ENCODE assay signal across 27 cellular contexts in genomic region chr20:19322061-19322985, GRCh38.
"Had no signal": no experiment of that assay in that cellular context is flagged by ENCODE, and none has a peak within 500 bp of the region (broad histone marks: within the 10 kb centered on the region; RNA-seq: fewer than 3 reads in every experiment).

No MANE protein-coding gene starts in this region.

- H3K27ac ChIP-seq: adrenal gland, body of pancreas, colonic mucosa had no signal

- H3K4me1 ChIP-seq: adrenal gland, body of pancreas, colonic mucosa had no signal

- H3K27me3 ChIP-seq: adrenal gland, body of pancreas, colonic mucosa had no signal

- FAIRE-seq: frontal cortex had no signal

- H3K36me3 ChIP-seq: adrenal gland, colonic mucosa had no signal

- H3K9me3 ChIP-seq: adrenal gland, body of pancreas, colonic mucosa had no signal

- DNase-seq: activated CD4-positive, alpha-beta memory T cell treated with anti-CD3 and anti-CD28 coated beads for 36 hours; activated CD4-positive, alpha-beta T cell treated with anti-CD3 and anti-CD28 coated beads for 36 hours; activated CD4-positive, alpha-beta T cell treated with anti-CD3 and anti-CD28 coated beads, Interleukin-2, amount 10 ng/mL, durations not matched to agents 24 days and 14 days; activated CD4-positive, CD25-positive, alpha-beta regulatory T cell; activated CD4-positive, CD25-positive, alpha-beta regulatory T cell treated with anti-CD3 and anti-CD28 coated beads, Interleukin-2, amount 50 U/mL, for 72 hours; activated CD8-positive, alpha-beta memory T cell treated with anti-CD3 and anti-CD28 coated beads, Interleukin-2, amount 10 ng/mL, durations not matched to agents 7 days and 5 days; activated CD8-positive, alpha-beta memory T cell treated with anti-CD3 and anti-CD28 coated beads, Interleukin-2, amount 50 U/mL, for 4 hours; activated CD8-positive, alpha-beta T cell treated with anti-CD3 and anti-CD28 coated beads, Interleukin-2, amount 10 ng/mL, durations not matched to agents 7 days and 5 days; activated effector memory CD4-positive, alpha-beta T cell treated with anti-CD3 and anti-CD28 coated beads, Interleukin-2, amount 50 U/mL, for 16 hours; activated naive CD4-positive, alpha-beta T cell treated with anti-CD3 and anti-CD28 coated beads for 36 hours; activated naive CD8-positive, alpha-beta T cell treated with anti-CD3 and anti-CD28 coated beads for 36 hours; activated naive CD8-positive, alpha-beta T cell treated with anti-CD3 and anti-CD28 coated beads, Interleukin-2, amount 50 U/mL, for 24 hours; activated T-cell treated with anti-CD3 and anti-CD28 coated beads, Interleukin-2, amount 50 U/mL, for 1 hour; activated T-cell treated with anti-CD3 and anti-CD28 coated beads, Interleukin-2, amount 50 U/mL, for 48 hours; adrenal gland; amygdala; aorta; body of pancreas; caudate nucleus; colonic mucosa; effector memory CD4-positive, alpha-beta T cell; endodermal cell; foreskin fibroblast; head of caudate nucleus; T-helper 2 cell had no signal

- ATAC-seq: activated CD4-positive, alpha-beta T cell treated with anti-CD3 and anti-CD28 coated beads for 36 hours; activated CD8-positive, alpha-beta memory T cell treated with anti-CD3 and anti-CD28 coated beads, Interleukin-2, amount 10 ng/mL, durations not matched to agents 7 days and 5 days; activated CD8-positive, alpha-beta T cell treated with anti-CD3 and anti-CD28 coated beads, Interleukin-2, amount 10 ng/mL, durations not matched to agents 7 days and 5 days; activated naive CD8-positive, alpha-beta T cell treated with anti-CD3 and anti-CD28 coated beads, Interleukin-2, amount 50 U/mL, for 24 hours; body of pancreas; esophagus mucosa had no signal

- H3K4me3 ChIP-seq: adrenal gland, body of pancreas, colonic mucosa had no signal
